ENCODE assay signal across 1 cellular context in the genomic region with DNA sequence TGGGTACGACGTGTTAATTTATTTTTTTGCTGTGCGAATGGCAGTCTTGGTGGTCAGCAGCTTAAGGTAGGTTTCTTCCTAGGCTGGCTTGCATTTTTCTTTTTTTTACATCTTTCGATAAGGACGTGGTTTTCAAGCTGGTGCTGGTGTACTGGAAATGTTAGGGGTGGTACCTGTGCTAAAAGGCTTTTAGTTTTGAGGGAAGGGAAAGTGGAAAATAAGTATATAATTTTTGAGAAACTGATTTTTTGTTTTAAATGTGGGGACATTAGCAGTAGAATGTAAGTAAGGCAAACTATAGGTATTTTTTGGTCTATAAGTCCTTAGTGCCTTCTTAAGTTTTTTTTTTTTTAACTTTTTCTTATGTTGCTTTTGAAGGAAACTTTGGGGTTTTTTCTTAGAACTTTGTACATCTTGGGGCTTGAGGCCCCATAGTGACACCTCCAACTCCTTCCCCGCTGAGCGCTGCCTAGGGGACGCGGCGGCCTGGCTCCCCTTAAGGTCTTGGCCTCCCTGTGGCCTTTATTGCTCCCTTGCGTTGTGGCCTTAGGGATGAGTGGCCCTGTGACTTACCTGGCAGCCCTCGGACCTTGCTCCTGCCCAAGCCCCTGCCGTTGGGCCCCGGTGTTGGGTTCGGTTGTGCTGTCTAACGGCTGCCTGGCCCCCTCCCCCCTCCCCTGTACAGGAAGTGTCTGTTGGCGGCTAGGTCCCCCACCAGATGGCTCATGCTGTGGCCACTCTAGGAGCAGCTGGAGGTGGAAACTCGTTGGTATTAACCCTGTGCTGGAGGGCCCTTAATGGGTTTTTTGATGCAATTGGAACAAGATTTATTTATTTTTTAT.
A peak's percentile ranks its signal among the peaks of the same experiment; 100 is the strongest.
TF ChIP-seq lines count a peak whose summit lies in the region.

No MANE protein-coding gene starts in this region.

TF ChIP-seq in HepG2, 621 proteins besides CTCF, POLR2A, EP300 and RAD21 (continued from another document and continues in another):
- TF ChIP-seq ARID2 (CRISPR knock-in tag; IDR thresholded peaks at IDR 0.05; ENCODE audit: borderline replicate concordance), result peak; percentile 75; the same call in 1 of the 2 replicates
- TF ChIP-seq, protein P1, sequence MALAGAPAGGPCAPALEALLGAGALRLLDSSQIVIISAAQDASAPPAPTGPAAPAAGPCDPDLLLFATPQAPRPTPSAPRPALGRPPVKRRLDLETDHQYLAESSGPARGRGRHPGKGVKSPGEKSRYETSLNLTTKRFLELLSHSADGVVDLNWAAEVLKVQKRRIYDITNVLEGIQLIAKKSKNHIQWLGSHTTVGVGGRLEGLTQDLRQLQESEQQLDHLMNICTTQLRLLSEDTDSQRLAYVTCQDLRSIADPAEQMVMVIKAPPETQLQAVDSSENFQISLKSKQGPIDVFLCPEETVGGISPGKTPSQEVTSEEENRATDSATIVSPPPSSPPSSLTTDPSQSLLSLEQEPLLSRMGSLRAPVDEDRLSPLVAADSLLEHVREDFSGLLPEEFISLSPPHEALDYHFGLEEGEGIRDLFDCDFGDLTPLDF (CRISPR knock-in tag; IDR thresholded peaks at IDR 0.05), result peak; percentile 66
- TF ChIP-seq JDP2 (CRISPR knock-in tag; IDR thresholded peaks at IDR 0.05; ENCODE audit: borderline replicate concordance), result no peak
- TF ChIP-seq, protein P2, sequence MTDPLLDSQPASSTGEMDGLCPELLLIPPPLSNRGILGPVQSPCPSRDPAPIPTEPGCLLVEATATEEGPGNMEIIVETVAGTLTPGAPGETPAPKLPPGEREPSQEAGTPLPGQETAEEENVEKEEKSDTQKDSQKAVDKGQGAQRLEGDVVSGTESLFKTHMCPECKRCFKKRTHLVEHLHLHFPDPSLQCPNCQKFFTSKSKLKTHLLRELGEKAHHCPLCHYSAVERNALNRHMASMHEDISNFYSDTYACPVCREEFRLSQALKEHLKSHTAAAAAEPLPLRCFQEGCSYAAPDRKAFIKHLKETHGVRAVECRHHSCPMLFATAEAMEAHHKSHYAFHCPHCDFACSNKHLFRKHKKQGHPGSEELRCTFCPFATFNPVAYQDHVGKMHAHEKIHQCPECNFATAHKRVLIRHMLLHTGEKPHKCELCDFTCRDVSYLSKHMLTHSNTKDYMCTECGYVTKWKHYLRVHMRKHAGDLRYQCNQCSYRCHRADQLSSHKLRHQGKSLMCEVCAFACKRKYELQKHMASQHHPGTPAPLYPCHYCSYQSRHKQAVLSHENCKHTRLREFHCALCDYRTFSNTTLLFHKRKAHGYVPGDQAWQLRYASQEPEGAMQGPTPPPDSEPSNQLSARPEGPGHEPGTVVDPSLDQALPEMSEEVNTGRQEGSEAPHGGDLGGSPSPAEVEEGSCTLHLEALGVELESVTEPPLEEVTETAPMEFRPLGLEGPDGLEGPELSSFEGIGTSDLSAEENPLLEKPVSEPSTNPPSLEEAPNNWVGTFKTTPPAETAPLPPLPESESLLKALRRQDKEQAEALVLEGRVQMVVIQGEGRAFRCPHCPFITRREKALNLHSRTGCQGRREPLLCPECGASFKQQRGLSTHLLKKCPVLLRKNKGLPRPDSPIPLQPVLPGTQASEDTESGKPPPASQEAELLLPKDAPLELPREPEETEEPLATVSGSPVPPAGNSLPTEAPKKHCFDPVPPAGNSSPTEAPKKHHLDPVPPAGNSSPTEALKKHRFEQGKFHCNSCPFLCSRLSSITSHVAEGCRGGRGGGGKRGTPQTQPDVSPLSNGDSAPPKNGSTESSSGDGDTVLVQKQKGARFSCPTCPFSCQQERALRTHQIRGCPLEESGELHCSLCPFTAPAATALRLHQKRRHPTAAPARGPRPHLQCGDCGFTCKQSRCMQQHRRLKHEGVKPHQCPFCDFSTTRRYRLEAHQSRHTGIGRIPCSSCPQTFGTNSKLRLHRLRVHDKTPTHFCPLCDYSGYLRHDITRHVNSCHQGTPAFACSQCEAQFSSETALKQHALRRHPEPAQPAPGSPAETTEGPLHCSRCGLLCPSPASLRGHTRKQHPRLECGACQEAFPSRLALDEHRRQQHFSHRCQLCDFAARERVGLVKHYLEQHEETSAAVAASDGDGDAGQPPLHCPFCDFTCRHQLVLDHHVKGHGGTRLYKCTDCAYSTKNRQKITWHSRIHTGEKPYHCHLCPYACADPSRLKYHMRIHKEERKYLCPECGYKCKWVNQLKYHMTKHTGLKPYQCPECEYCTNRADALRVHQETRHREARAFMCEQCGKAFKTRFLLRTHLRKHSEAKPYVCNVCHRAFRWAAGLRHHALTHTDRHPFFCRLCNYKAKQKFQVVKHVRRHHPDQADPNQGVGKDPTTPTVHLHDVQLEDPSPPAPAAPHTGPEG (CRISPR knock-in tag; IDR thresholded peaks at IDR 0.05), result peak; percentile 66
- TF ChIP-seq, protein P3, sequence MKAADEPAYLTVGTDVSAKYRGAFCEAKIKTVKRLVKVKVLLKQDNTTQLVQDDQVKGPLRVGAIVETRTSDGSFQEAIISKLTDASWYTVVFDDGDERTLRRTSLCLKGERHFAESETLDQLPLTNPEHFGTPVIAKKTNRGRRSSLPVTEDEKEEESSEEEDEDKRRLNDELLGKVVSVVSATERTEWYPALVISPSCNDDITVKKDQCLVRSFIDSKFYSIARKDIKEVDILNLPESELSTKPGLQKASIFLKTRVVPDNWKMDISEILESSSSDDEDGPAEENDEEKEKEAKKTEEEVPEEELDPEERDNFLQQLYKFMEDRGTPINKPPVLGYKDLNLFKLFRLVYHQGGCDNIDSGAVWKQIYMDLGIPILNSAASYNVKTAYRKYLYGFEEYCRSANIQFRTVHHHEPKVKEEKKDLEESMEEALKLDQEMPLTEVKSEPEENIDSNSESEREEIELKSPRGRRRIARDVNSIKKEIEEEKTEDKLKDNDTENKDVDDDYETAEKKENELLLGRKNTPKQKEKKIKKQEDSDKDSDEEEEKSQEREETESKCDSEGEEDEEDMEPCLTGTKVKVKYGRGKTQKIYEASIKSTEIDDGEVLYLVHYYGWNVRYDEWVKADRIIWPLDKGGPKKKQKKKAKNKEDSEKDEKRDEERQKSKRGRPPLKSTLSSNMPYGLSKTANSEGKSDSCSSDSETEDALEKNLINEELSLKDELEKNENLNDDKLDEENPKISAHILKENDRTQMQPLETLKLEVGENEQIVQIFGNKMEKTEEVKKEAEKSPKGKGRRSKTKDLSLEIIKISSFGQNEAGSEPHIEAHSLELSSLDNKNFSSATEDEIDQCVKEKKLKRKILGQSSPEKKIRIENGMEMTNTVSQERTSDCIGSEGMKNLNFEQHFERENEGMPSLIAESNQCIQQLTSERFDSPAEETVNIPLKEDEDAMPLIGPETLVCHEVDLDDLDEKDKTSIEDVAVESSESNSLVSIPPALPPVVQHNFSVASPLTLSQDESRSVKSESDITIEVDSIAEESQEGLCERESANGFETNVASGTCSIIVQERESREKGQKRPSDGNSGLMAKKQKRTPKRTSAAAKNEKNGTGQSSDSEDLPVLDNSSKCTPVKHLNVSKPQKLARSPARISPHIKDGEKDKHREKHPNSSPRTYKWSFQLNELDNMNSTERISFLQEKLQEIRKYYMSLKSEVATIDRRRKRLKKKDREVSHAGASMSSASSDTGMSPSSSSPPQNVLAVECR (CRISPR knock-in tag; IDR thresholded peaks at IDR 0.05; ENCODE audit: borderline replicate concordance), result peak; percentile 94
- TF ChIP-seq HNF4G (IDR thresholded peaks at IDR 0.05; ENCODE audit: borderline replicate concordance, low read depth, low read length), result peak; percentile 87; the same call in 1 of the 2 replicates
- TF ChIP-seq HNF4G (CRISPR knock-in tag; IDR thresholded peaks at IDR 0.05; ENCODE audit: borderline replicate concordance, low read depth), result peak; percentile 93
- TF ChIP-seq, protein P4, sequence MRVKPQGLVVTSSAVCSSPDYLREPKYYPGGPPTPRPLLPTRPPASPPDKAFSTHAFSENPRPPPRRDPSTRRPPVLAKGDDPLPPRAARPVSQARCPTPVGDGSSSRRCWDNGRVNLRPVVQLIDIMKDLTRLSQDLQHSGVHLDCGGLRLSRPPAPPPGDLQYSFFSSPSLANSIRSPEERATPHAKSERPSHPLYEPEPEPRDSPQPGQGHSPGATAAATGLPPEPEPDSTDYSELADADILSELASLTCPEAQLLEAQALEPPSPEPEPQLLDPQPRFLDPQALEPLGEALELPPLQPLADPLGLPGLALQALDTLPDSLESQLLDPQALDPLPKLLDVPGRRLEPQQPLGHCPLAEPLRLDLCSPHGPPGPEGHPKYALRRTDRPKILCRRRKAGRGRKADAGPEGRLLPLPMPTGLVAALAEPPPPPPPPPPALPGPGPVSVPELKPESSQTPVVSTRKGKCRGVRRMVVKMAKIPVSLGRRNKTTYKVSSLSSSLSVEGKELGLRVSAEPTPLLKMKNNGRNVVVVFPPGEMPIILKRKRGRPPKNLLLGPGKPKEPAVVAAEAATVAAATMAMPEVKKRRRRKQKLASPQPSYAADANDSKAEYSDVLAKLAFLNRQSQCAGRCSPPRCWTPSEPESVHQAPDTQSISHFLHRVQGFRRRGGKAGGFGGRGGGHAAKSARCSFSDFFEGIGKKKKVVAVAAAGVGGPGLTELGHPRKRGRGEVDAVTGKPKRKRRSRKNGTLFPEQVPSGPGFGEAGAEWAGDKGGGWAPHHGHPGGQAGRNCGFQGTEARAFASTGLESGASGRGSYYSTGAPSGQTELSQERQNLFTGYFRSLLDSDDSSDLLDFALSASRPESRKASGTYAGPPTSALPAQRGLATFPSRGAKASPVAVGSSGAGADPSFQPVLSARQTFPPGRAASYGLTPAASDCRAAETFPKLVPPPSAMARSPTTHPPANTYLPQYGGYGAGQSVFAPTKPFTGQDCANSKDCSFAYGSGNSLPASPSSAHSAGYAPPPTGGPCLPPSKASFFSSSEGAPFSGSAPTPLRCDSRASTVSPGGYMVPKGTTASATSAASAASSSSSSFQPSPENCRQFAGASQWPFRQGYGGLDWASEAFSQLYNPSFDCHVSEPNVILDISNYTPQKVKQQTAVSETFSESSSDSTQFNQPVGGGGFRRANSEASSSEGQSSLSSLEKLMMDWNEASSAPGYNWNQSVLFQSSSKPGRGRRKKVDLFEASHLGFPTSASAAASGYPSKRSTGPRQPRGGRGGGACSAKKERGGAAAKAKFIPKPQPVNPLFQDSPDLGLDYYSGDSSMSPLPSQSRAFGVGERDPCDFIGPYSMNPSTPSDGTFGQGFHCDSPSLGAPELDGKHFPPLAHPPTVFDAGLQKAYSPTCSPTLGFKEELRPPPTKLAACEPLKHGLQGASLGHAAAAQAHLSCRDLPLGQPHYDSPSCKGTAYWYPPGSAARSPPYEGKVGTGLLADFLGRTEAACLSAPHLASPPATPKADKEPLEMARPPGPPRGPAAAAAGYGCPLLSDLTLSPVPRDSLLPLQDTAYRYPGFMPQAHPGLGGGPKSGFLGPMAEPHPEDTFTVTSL (CRISPR knock-in tag; IDR thresholded peaks at IDR 0.05; ENCODE audit: borderline replicate concordance), result peak; percentile 29; the same call in 1 of the 2 replicates
- TF ChIP-seq, protein P5, sequence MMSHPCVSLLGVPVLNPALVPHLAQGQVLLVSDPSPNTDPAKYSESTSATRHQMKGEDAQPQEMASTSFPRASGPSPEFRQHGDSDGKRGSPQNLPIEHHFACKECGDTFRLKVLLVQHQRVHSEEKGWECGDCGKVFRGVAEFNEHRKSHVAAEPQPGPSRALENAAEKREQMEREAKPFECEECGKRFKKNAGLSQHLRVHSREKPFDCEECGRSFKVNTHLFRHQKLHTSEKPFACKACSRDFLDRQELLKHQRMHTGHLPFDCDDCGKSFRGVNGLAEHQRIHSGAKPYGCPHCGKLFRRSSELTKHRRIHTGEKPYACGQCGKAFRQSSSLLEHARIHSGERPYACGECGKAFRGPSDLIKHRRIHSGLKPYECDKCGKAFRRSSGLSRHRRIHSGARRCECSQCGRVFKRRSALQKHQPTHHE (CRISPR knock-in tag; IDR thresholded peaks at IDR 0.05; ENCODE audit: borderline replicate concordance), result peak; percentile 77; the same call in 1 of the 2 replicates
- TF ChIP-seq PAX8 (CRISPR knock-in tag; IDR thresholded peaks at IDR 0.05; ENCODE audit: borderline replicate concordance), result peak; percentile 81; the same call in 1 of the 2 replicates
- peak; percentile 16; the same call in 1 of the 2 replicates for TF ChIP-seq ZNF460 (CRISPR knock-in tag; IDR thresholded peaks at IDR 0.05; ENCODE audit: borderline replicate concordance)
- TF ChIP-seq, protein P6, sequence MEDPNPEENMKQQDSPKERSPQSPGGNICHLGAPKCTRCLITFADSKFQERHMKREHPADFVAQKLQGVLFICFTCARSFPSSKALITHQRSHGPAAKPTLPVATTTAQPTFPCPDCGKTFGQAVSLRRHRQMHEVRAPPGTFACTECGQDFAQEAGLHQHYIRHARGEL (CRISPR knock-in tag; IDR thresholded peaks at IDR 0.05), result peak; percentile 50; the same call in 1 of the 2 replicates
- peak; percentile 79; the same call in 1 of the 2 replicates for TF ChIP-seq MED13 (CRISPR knock-in tag; IDR thresholded peaks at IDR 0.05)
- peak; percentile 58; the same call in 1 of the 2 replicates for TF ChIP-seq ZNF572 (CRISPR knock-in tag; IDR thresholded peaks at IDR 0.05)
- TF ChIP-seq, protein P7, sequence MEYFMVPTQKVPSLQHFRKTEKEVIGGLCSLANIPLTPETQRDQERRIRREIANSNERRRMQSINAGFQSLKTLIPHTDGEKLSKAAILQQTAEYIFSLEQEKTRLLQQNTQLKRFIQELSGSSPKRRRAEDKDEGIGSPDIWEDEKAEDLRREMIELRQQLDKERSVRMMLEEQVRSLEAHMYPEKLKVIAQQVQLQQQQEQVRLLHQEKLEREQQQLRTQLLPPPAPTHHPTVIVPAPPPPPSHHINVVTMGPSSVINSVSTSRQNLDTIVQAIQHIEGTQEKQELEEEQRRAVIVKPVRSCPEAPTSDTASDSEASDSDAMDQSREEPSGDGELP (IDR thresholded peaks at IDR 0.05; ENCODE audit: borderline replicate concordance, low read depth), result peak; percentile 96
- no peak for TF ChIP-seq ZNF101 (CRISPR knock-in tag; IDR thresholded peaks at IDR 0.05; ENCODE audit: borderline replicate concordance, low read depth)
- TF ChIP-seq, protein P8, sequence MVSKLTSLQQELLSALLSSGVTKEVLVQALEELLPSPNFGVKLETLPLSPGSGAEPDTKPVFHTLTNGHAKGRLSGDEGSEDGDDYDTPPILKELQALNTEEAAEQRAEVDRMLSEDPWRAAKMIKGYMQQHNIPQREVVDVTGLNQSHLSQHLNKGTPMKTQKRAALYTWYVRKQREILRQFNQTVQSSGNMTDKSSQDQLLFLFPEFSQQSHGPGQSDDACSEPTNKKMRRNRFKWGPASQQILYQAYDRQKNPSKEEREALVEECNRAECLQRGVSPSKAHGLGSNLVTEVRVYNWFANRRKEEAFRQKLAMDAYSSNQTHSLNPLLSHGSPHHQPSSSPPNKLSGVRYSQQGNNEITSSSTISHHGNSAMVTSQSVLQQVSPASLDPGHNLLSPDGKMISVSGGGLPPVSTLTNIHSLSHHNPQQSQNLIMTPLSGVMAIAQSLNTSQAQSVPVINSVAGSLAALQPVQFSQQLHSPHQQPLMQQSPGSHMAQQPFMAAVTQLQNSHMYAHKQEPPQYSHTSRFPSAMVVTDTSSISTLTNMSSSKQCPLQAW (CRISPR knock-in tag; IDR thresholded peaks at IDR 0.05), result peak; percentile 93
- peak; percentile 88 for TF ChIP-seq RBM39 (IDR thresholded peaks at IDR 0.05; ENCODE audit: low read depth, low read length, poor library complexity, severe bottlenecking)
- peak; percentile 85; the same call in 1 of the 2 replicates for TF ChIP-seq ZFP41 (CRISPR knock-in tag; IDR thresholded peaks at IDR 0.05; ENCODE audit: borderline replicate concordance)
